2 cellular contexts compared by ENCODE assay signal in genomic region chr1:231079166-231079565, GRCh38.
TF ChIP-seq lines count a peak whose summit lies in the region.

No MANE protein-coding gene starts in this region.

TF ChIP-seq in HepG2, 621 proteins besides CTCF, POLR2A, EP300 and RAD21 (continues in another document):
- TF ChIP-seq ZNF138 (CRISPR knock-in tag; IDR thresholded peaks at IDR 0.05; ENCODE audit: low read depth) (no peak), ZMAT3 (CRISPR knock-in tag; conservative IDR thresholded peaks at IDR 0.05) (no peak), HINFP (CRISPR knock-in tag; IDR thresholded peaks at IDR 0.05; ENCODE audit: low read depth) (no peak), ZSCAN21 (CRISPR knock-in tag; IDR thresholded peaks at IDR 0.05; ENCODE audit: borderline replicate concordance) (no peak), ZNF660 (CRISPR knock-in tag; IDR thresholded peaks at IDR 0.05; ENCODE audit: borderline replicate concordance, low read depth) (no peak), SMARCE1 (IDR thresholded peaks at IDR 0.05; ENCODE audit: borderline replicate concordance) (no peak), ZNF446 (CRISPR knock-in tag; IDR thresholded peaks at IDR 0.05) (no peak), BHLHE40 (IDR thresholded peaks at IDR 0.05; ENCODE audit: low read length) (no peak), BRD4 (CRISPR knock-in tag; IDR thresholded peaks at IDR 0.05) (no peak), PLSCR1 (CRISPR knock-in tag; IDR thresholded peaks at IDR 0.05; ENCODE audit: borderline replicate concordance) (no peak), DR1 (CRISPR knock-in tag; IDR thresholded peaks at IDR 0.05) (no peak), ZNF512B (CRISPR knock-in tag; IDR thresholded peaks at IDR 0.05; ENCODE audit: borderline replicate concordance) (no peak), ZNF770 (CRISPR knock-in tag; IDR thresholded peaks at IDR 0.05) (no peak), GPBP1L1 (CRISPR knock-in tag; IDR thresholded peaks at IDR 0.05) (no peak)

TF ChIP-seq in K562, 482 proteins besides CTCF, POLR2A, EP300 and RAD21:
- TF ChIP-seq RBM22 (IDR thresholded peaks at IDR 0.05; ENCODE audit: low read depth, low read length, poor library complexity, severe bottlenecking) (no peak), TEAD4 (IDR thresholded peaks at IDR 0.05; ENCODE audit: low read length) (no peak), TEAD4 (CRISPR knock-in tag; IDR thresholded peaks at IDR 0.05; ENCODE audit: borderline replicate concordance) (no peak), U2AF1 (optimal IDR thresholded peaks at IDR 0.05; ENCODE audit: low read depth, low read length) (no peak), MED1 (CRISPR knock-in tag; IDR thresholded peaks at IDR 0.05; ENCODE audit: borderline replicate concordance) (no peak), POLR3A (IDR thresholded peaks at IDR 0.05; ENCODE audit: borderline replicate concordance, extremely low read depth, insufficient read depth, insufficient read length) (no peak), ZNF212 (CRISPR knock-in tag; IDR thresholded peaks at IDR 0.05) (no peak), ZNF354B (CRISPR knock-in tag; IDR thresholded peaks at IDR 0.05) (no peak), SMAD2 (IDR thresholded peaks at IDR 0.05; ENCODE audit: low read depth, low read length) (no peak), ETS2 (tag; IDR thresholded peaks at IDR 0.05; ENCODE audit: borderline replicate concordance, poor library complexity, severe bottlenecking) (no peak), NFYB (IDR thresholded peaks at IDR 0.05; ENCODE audit: extremely low read depth, insufficient read length) (no peak), U2AF2 (optimal IDR thresholded peaks at IDR 0.05; ENCODE audit: low read depth, low read length) (no peak), TAF1 (IDR thresholded peaks at IDR 0.05; ENCODE audit: control insufficient read depth, extremely low read depth, insufficient read depth, low read length, severe bottlenecking) (no peak), JUNB (CRISPR knock-in tag; conservative IDR thresholded peaks at IDR 0.05) (no peak), E2F8 (IDR thresholded peaks at IDR 0.05; ENCODE audit: low read depth, partially characterized antibody) (no peak), MLLT1 (IDR thresholded peaks at IDR 0.05) (no peak)
TF ChIP-seq in K562: peak in this region for 0.
